20 cellular contexts compared by ENCODE assay signal in genomic region chr5:84573017-84573712, GRCh38.
"Had no signal": no experiment of that assay in that cellular context is flagged by ENCODE, and none has a peak within 500 bp of the region (broad histone marks: within the 10 kb centered on the region; RNA-seq: fewer than 3 reads in every experiment).

No MANE protein-coding gene starts in this region.

- FAIRE-seq: colon, keratinocyte, pancreas, small intestine, urothelium cell line had no signal

- H3K27ac ChIP-seq: esophagus muscularis mucosa, foreskin keratinocyte, neutrophil, pancreas, right lobe of liver, testis, tibial artery, upper lobe of left lung had no signal

- DNase-seq: cerebellar nuclear complex; effector CD8-positive, alpha-beta T cell; endodermal cell; foreskin keratinocyte; mucosa of descending colon; naive B cell; pancreas; right lobe of liver; small intestine; stimulated activated CD4-positive, alpha-beta T cell treated with anti-CD3 and anti-CD28 coated beads, Interleukin-15, amount 100 ng/mL, for 24 hours; stimulated activated CD4-positive, alpha-beta T cell treated with anti-CD3 and anti-CD28 coated beads, Interleukin-2, amount 100 ng/mL, for 48 hours; stimulated activated naive B cell treated with anti-CD40 and anti-IgM and Interleukin-4, amounts not matched to agents 10 μg/mL and 1 μg/mL and 100 μg/mL, for 72 hours; testis; tibial artery; upper lobe of left lung had no signal
